ENCODE assay signal across 39 cellular contexts in genomic region chr4:119870868-119871267, GRCh38.
"Had no signal": no experiment of that assay in that cellular context is flagged by ENCODE, and none has a peak within 500 bp of the region (broad histone marks: within the 10 kb centered on the region; RNA-seq: fewer than 3 reads in every experiment).

No MANE protein-coding gene starts in this region.

- H3K36me3 ChIP-seq: adrenal gland, brain microvascular endothelial cell, breast epithelium, WERI-Rb-1 had no signal

- H3K27me3 Mint-ChIP-seq: activated CD4-positive, alpha-beta memory T cell treated with anti-CD3 and anti-CD28 coated beads, Interleukin-2, amount 10 ng/mL, durations not matched to agents 7 days and 5 days; activated naive CD8-positive, alpha-beta T cell treated with anti-CD3 and anti-CD28 coated beads for 36 hours; activated T-helper 17 cell treated with anti-CD3 and anti-CD28 coated beads, Interleukin-2, amount 50 U/mL, for 72 hours had no signal

- H3K36me3 Mint-ChIP-seq: activated CD8-positive, alpha-beta memory T cell treated with anti-CD3 and anti-CD28 coated beads, Interleukin-2, amount 10 ng/mL, durations not matched to agents 7 days and 5 days; activated naive CD4-positive, alpha-beta T cell treated with anti-CD3 and anti-CD28 coated beads, Interleukin-2, amount 50 U/mL, for 72 hours; activated naive CD8-positive, alpha-beta T cell treated with anti-CD3 and anti-CD28 coated beads for 36 hours; WTC11 had no signal

- H3K27me3 ChIP-seq: adrenal gland, body of pancreas, brain microvascular endothelial cell, breast epithelium had no signal

- H3K4me3 ChIP-seq: adrenal gland, body of pancreas, breast epithelium had no signal

- FAIRE-seq: astrocyte, TTC549 had no signal

- H3K27ac Mint-ChIP-seq: activated CD4-positive, alpha-beta memory T cell treated with anti-CD3 and anti-CD28 coated beads, Interleukin-2, amount 10 ng/mL, durations not matched to agents 7 days and 5 days; activated CD4-positive, alpha-beta T cell treated with anti-CD3 and anti-CD28 coated beads for 36 hours; activated CD4-positive, alpha-beta T cell treated with anti-CD3 and anti-CD28 coated beads, Interleukin-2, amount 10 ng/mL, durations not matched to agents 7 days and 5 days; activated CD8-positive, alpha-beta memory T cell treated with anti-CD3 and anti-CD28 coated beads, Interleukin-2, amount 10 ng/mL, durations not matched to agents 7 days and 5 days; activated CD8-positive, alpha-beta T cell treated with anti-CD3 and anti-CD28 coated beads, Interleukin-2, amount 10 ng/mL, durations not matched to agents 7 days and 5 days; activated naive CD4-positive, alpha-beta T cell treated with anti-CD3 and anti-CD28 coated beads for 36 hours; activated naive CD4-positive, alpha-beta T cell treated with anti-CD3 and anti-CD28 coated beads, Interleukin-2, amount 50 U/mL, for 72 hours; activated naive CD8-positive, alpha-beta T cell treated with anti-CD3 and anti-CD28 coated beads for 36 hours; activated T-cell treated with anti-CD3 and anti-CD28 coated beads, Interleukin-2, amount 50 U/mL, for 72 hours; activated T-helper 1 cell treated with anti-CD3 and anti-CD28 coated beads, Interleukin-12 subunit alpha, Interleukin-12 subunit beta, Interleukin-2, Interleukin-4 antibody, amounts not matched to agents 30 ng/mL and 10 ng/mL and 1 ng/mL, durations not matched to agents 14 hours and 24 hours and 36 hours; activated T-helper 17 cell treated with anti-CD3 and anti-CD28 coated beads, Interleukin-2, amount 50 U/mL, for 72 hours; T-helper 1 cell treated with Interleukin-12 subunit alpha and Interleukin-12 subunit beta and Interleukin-4 antibody, amounts not matched to agents 30 μg/mL and 1 μg/mL, for 36 hours; T-helper 2 cell treated with Interferon-gamma antibody and Interleukin-4, amounts not matched to agents 5 μg/mL and 100 μg/mL, for 36 hours; WTC11 had no signal

- H3K9me3 ChIP-seq: adrenal gland, body of pancreas, breast epithelium had no signal

- H3K27ac ChIP-seq: adrenal gland, brain microvascular endothelial cell, breast epithelium, WERI-Rb-1 had no signal

- DNase-seq: activated CD4-positive, alpha-beta memory T cell treated with anti-CD3 and anti-CD28 coated beads, Interleukin-2, amount 10 ng/mL, durations not matched to agents 7 days and 5 days; activated CD4-positive, alpha-beta T cell treated with anti-CD3 and anti-CD28 coated beads for 1 hour; activated CD4-positive, alpha-beta T cell treated with anti-CD3 and anti-CD28 coated beads for 36 hours; activated CD4-positive, alpha-beta T cell treated with anti-CD3 and anti-CD28 coated beads for 48 hours; activated CD4-positive, alpha-beta T cell treated with anti-CD3 and anti-CD28 coated beads, Interleukin-2, amount 10 ng/mL, durations not matched to agents 7 days and 5 days; activated CD4-positive, alpha-beta T cell treated with anti-CD3 and anti-CD28 coated beads, Interleukin-2, amount 50 U/mL, for 48 hours; activated CD4-positive, CD25-positive, alpha-beta regulatory T cell; activated CD8-positive, alpha-beta memory T cell treated with anti-CD3 and anti-CD28 coated beads for 24 hours; activated CD8-positive, alpha-beta memory T cell treated with anti-CD3 and anti-CD28 coated beads, Interleukin-2, amount 10 ng/mL, durations not matched to agents 7 days and 5 days; activated CD8-positive, alpha-beta T cell treated with anti-CD3 and anti-CD28 coated beads, Interleukin-2, amount 10 ng/mL, durations not matched to agents 7 days and 5 days; activated effector memory CD4-positive, alpha-beta T cell treated with anti-CD3 and anti-CD28 coated beads, Interleukin-2, amount 50 U/mL, for 16 hours; activated gamma-delta T cell treated with Interleukin-2 at 50 U/mL for 16 hours; activated naive CD4-positive, alpha-beta T cell; activated naive CD4-positive, alpha-beta T cell treated with anti-CD3 and anti-CD28 coated beads for 36 hours; activated naive CD4-positive, alpha-beta T cell treated with anti-CD3 and anti-CD28 coated beads, Interleukin-2, amount 50 U/mL, for 16 hours; activated naive CD8-positive, alpha-beta T cell treated with anti-CD3 and anti-CD28 coated beads for 36 hours; activated T-cell treated with anti-CD3 and anti-CD28 coated beads for 4 hours; activated T-cell treated with anti-CD3 and anti-CD28 coated beads, Interleukin-2, amount 50 U/mL, for 1 hour; activated T-cell treated with anti-CD3 and anti-CD28 coated beads, Interleukin-2, amount 50 U/mL, for 4 hours; activated T-cell treated with anti-CD3 and anti-CD28 coated beads, Interleukin-2, amount 50 U/mL, for 72 hours; adrenal gland; amniotic stem cell; aorta; body of pancreas; brain microvascular endothelial cell; central memory CD4-positive, alpha-beta T cell; T-helper 1 cell; T-helper 2 cell; T-helper 9 cell; WERI-Rb-1 had no signal

- H3K9me3 Mint-ChIP-seq: activated CD4-positive, alpha-beta memory T cell treated with anti-CD3 and anti-CD28 coated beads, Interleukin-2, amount 10 ng/mL, durations not matched to agents 7 days and 5 days; activated CD4-positive, alpha-beta T cell treated with anti-CD3 and anti-CD28 coated beads, Interleukin-2, amount 10 ng/mL, durations not matched to agents 7 days and 5 days; activated naive CD4-positive, alpha-beta T cell treated with anti-CD3 and anti-CD28 coated beads for 36 hours; activated naive CD4-positive, alpha-beta T cell treated with anti-CD3 and anti-CD28 coated beads, Interleukin-2, amount 50 U/mL, for 72 hours; activated naive CD8-positive, alpha-beta T cell treated with anti-CD3 and anti-CD28 coated beads for 36 hours; activated T-cell treated with anti-CD3 and anti-CD28 coated beads, Interleukin-2, amount 50 U/mL, for 4 hours; activated T-cell treated with anti-CD3 and anti-CD28 coated beads, Interleukin-2, amount 50 U/mL, for 72 hours; activated T-helper 1 cell treated with anti-CD3 and anti-CD28 coated beads, Interleukin-12 subunit alpha, Interleukin-12 subunit beta, Interleukin-2, Interleukin-4 antibody, amounts not matched to agents 30 ng/mL and 10 ng/mL and 1 ng/mL, durations not matched to agents 14 hours and 24 hours and 36 hours; T-helper 1 cell treated with Interleukin-12 subunit alpha and Interleukin-12 subunit beta and Interleukin-4 antibody, amounts not matched to agents 30 μg/mL and 1 μg/mL, for 36 hours; T-helper 2 cell treated with Interferon-gamma antibody and Interleukin-4, amounts not matched to agents 5 μg/mL and 100 μg/mL, for 36 hours; WTC11 had no signal

- H3K4me3 Mint-ChIP-seq: activated CD4-positive, alpha-beta memory T cell treated with anti-CD3 and anti-CD28 coated beads, Interleukin-2, amount 10 ng/mL, durations not matched to agents 7 days and 5 days; activated CD4-positive, alpha-beta T cell treated with anti-CD3 and anti-CD28 coated beads for 36 hours; activated CD4-positive, alpha-beta T cell treated with anti-CD3 and anti-CD28 coated beads, Interleukin-2, amount 10 ng/mL, durations not matched to agents 7 days and 5 days; activated CD8-positive, alpha-beta memory T cell treated with anti-CD3 and anti-CD28 coated beads, Interleukin-2, amount 10 ng/mL, durations not matched to agents 7 days and 5 days; activated CD8-positive, alpha-beta T cell treated with anti-CD3 and anti-CD28 coated beads, Interleukin-2, amount 10 ng/mL, durations not matched to agents 7 days and 5 days; activated naive CD4-positive, alpha-beta T cell treated with anti-CD3 and anti-CD28 coated beads for 36 hours; activated naive CD8-positive, alpha-beta T cell treated with anti-CD3 and anti-CD28 coated beads for 36 hours; activated T-cell treated with anti-CD3 and anti-CD28 coated beads, Interleukin-2, amount 50 U/mL, for 4 hours; activated T-cell treated with anti-CD3 and anti-CD28 coated beads, Interleukin-2, amount 50 U/mL, for 72 hours; activated T-helper 1 cell treated with anti-CD3 and anti-CD28 coated beads, Interleukin-12 subunit alpha, Interleukin-12 subunit beta, Interleukin-2, Interleukin-4 antibody, amounts not matched to agents 30 ng/mL and 10 ng/mL and 1 ng/mL, durations not matched to agents 14 hours and 24 hours and 36 hours; activated T-helper 17 cell treated with anti-CD3 and anti-CD28 coated beads, Interleukin-2, amount 50 U/mL, for 72 hours; T-helper 1 cell treated with Interleukin-12 subunit alpha and Interleukin-12 subunit beta and Interleukin-4 antibody, amounts not matched to agents 30 μg/mL and 1 μg/mL, for 36 hours; T-helper 2 cell treated with Interferon-gamma antibody and Interleukin-4, amounts not matched to agents 5 μg/mL and 100 μg/mL, for 36 hours; WTC11 had no signal

- H3K4me1 Mint-ChIP-seq: activated CD4-positive, alpha-beta memory T cell treated with anti-CD3 and anti-CD28 coated beads, Interleukin-2, amount 10 ng/mL, durations not matched to agents 7 days and 5 days; activated CD4-positive, alpha-beta T cell treated with anti-CD3 and anti-CD28 coated beads for 36 hours; activated CD4-positive, alpha-beta T cell treated with anti-CD3 and anti-CD28 coated beads, Interleukin-2, amount 10 ng/mL, durations not matched to agents 7 days and 5 days; activated CD8-positive, alpha-beta memory T cell treated with anti-CD3 and anti-CD28 coated beads, Interleukin-2, amount 10 ng/mL, durations not matched to agents 7 days and 5 days; activated naive CD8-positive, alpha-beta T cell treated with anti-CD3 and anti-CD28 coated beads for 36 hours; activated T-helper 17 cell treated with anti-CD3 and anti-CD28 coated beads, Interleukin-2, amount 50 U/mL, for 72 hours had no signal

- H3K4me1 ChIP-seq: adrenal gland, breast epithelium had no signal
